27 cellular contexts compared by ENCODE assay signal in the genomic region with DNA sequence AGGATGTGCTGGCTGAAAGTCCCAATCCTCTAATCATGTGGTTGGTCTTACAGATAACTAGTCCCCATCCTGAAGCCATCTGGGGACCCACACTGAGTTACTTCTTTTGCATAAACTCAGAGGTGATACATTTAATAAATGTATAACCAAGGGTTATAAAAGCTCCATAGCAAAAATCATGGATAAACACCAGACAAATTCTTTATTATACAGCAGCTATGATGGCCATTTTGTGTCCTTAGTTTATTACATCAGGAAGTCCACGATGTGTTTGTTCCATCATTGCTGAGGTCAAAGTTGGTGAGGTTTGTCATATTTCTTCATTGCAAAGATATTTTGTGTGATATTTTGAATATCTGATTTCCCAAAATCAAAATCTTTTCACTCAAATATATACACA.
"Had no signal": no experiment of that assay in that cellular context is flagged by ENCODE, and none has a peak within 500 bp of the region (broad histone marks: within the 10 kb centered on the region; RNA-seq: fewer than 3 reads in every experiment).

No MANE protein-coding gene starts in this region.

- H3K27ac ChIP-seq: colonic mucosa, epithelial cell of prostate, esophagus squamous epithelium, gastrocnemius medialis, heart left ventricle, hepatocyte, left lung, lower lobe of right lung had no signal

- H3K4me3 ChIP-seq: colonic mucosa, esophagus squamous epithelium, gastrocnemius medialis, heart left ventricle, hepatocyte, left lung, lower lobe of right lung had no signal

- H3K27ac Mint-ChIP-seq: dendritic cell treated with granulocyte-macrophage colony-stimulating factor and Interleukin-4, amounts not matched to agents 40 ng/mL and 50 ng/mL, for 4 days; endodermal cell; memory B cell had no signal

- H2AFZ ChIP-seq: hepatocyte had no signal

- H3K4me3 Mint-ChIP-seq: dendritic cell treated with granulocyte-macrophage colony-stimulating factor and Interleukin-4, amounts not matched to agents 40 ng/mL and 50 ng/mL, for 4 days; effector memory CD8-positive, alpha-beta T cell; endodermal cell; immature natural killer cell; memory B cell; naive B cell had no signal

- ATAC-seq: effector memory CD8-positive, alpha-beta T cell; esophagus mucosa; gastrocnemius medialis; heart left ventricle; left lung; left ventricle myocardium superior; lower lobe of right lung had no signal

- H3K4me1 ChIP-seq: colonic mucosa, left lung, lower lobe of right lung had no signal

- FAIRE-seq: endometrium, kidney had no signal

- H3K9me3 Mint-ChIP-seq: dendritic cell treated with granulocyte-macrophage colony-stimulating factor and Interleukin-4, amounts not matched to agents 40 ng/mL and 50 ng/mL, for 4 days; effector memory CD8-positive, alpha-beta T cell; immature natural killer cell had no signal

- H3K27me3 ChIP-seq: colonic mucosa, esophagus squamous epithelium, gastrocnemius medialis, heart left ventricle, hepatocyte, left lung had no signal

- H3K4me2 ChIP-seq: hepatocyte had no signal

- H3K36me3 Mint-ChIP-seq: memory B cell had no signal

- H3K36me3 ChIP-seq: colonic mucosa, esophagus squamous epithelium, gastrocnemius medialis, heart left ventricle, left lung, lower lobe of right lung had no signal

- DNase-seq: colonic mucosa; cortex of kidney; effector CD8-positive, alpha-beta T cell; effector memory CD8-positive, alpha-beta T cell; endodermal cell; erythroblast; esophagus squamous epithelium; foreskin fibroblast; foreskin melanocyte; gastrocnemius medialis; heart left ventricle; hypothalamus; immature natural killer cell; islet precursor cell; kidney; kidney glomerular epithelial cell; left lung; left ventricle myocardium superior; lower lobe of right lung; midbrain; naive B cell had no signal

- H3K27me3 Mint-ChIP-seq: dendritic cell treated with granulocyte-macrophage colony-stimulating factor and Interleukin-4, amounts not matched to agents 40 ng/mL and 50 ng/mL, for 4 days; effector memory CD8-positive, alpha-beta T cell; memory B cell; naive B cell had no signal

- H3K79me2 ChIP-seq: hepatocyte had no signal

- H3K9me3 ChIP-seq: colonic mucosa, esophagus squamous epithelium, gastrocnemius medialis, heart left ventricle, lower lobe of right lung had no signal

- H3K4me1 Mint-ChIP-seq: immature natural killer cell, memory B cell had no signal
